In the genomic region with DNA sequence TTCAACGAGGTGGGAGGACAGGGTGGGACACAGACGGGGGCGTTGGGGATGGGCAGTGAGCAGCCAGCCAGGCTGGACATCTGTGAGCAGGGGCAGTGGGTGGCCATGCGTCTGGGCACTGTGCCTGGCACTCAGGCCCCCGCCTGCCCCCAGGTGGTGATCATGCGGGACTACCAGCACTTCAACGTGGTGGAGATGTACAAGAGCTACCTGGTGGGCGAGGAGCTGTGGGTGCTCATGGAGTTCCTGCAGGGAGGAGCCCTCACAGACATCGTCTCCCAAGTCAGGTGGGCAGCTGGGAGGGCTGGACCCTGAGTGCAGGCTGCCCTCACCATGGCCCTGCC, we compare ENCODE assay signal across 15 cellular contexts. TPM values are rescaled to one million over a fixed set of nuclear protein-coding genes. Genes with fewer than 3 reads are reported as not detected.
DNase-seq lines count a peak whose midpoint lies in the region; ATAC-seq and TF ChIP-seq lines count a peak whose summit lies in the region.
"Had no signal": no experiment of that assay in that cellular context is flagged by ENCODE, and none has a peak within 500 bp of the region (broad histone marks: within the 10 kb centered on the region; RNA-seq: fewer than 3 reads in every experiment).

No MANE protein-coding gene starts in this region.

- dilution Hi-C loops in IMR-90 (cut with HindIII; ENCODE audit: low sequenced_read_pairs, unreplicated experiment), result no loop called here

- peak overlapping the region; percentile 42 for H2AK9ac ChIP-seq in IMR-90 (replicated peaks; ENCODE audit: low read depth, low read length, poor library complexity)

- no peak overlapping the region for H3K27ac Mint-ChIP-seq in activated CD8-positive, alpha-beta T cell treated with anti-CD3 and anti-CD28 coated beads, Interleukin-2, amount 10 ng/mL, durations not matched to agents 7 days and 5 days
- no peak overlapping the region for H3K27ac Mint-ChIP-seq in activated CD4-positive, alpha-beta memory T cell treated with anti-CD3 and anti-CD28 coated beads for 36 hours
- H3K27ac Mint-ChIP-seq: activated naive CD8-positive, alpha-beta T cell treated with anti-CD3 and anti-CD28 coated beads for 36 hours had no signal

- H3K14ac ChIP-seq in IMR-90 (replicated peaks; ENCODE audit: low read depth, low read length), result no peak overlapping the region

- ATAC-seq in IMR-90 (ENCODE audit: low read depth), result no peak
- ATAC-seq in activated CD8-positive, alpha-beta T cell treated with anti-CD3 and anti-CD28 coated beads, Interleukin-2, amount 10 ng/mL, durations not matched to agents 7 days and 5 days, result peak; percentile 41
- no peak for ATAC-seq in HG03378 (IDR thresholded peaks at IDR 0.05; ENCODE audit: unreplicated experiment)
- ATAC-seq: left ventricle myocardium superior had no signal

- no peak overlapping the region for H3K9ac ChIP-seq in IMR-90 (ENCODE audit: low read depth, low read length)
- H3K9ac ChIP-seq in mesendoderm (ENCODE audit: low read length), result no peak overlapping the region

- H3K18ac ChIP-seq in IMR-90 (ENCODE audit: low read depth, low read length), result no peak overlapping the region
- H3K18ac ChIP-seq in mesendoderm (ENCODE audit: low read length), result no peak overlapping the region

- H3K23ac ChIP-seq in IMR-90 (ENCODE audit: low read depth, low read length) (no peak overlapping the region), mesendoderm (ENCODE audit: low read length) (no peak overlapping the region)

- no peaks in the 10 kb centered on the region for H3K79me2 ChIP-seq in mesendoderm (ENCODE audit: control insufficient read depth, insufficient read depth, low read length)

- H3K4me3 Mint-ChIP-seq in activated CD8-positive, alpha-beta T cell treated with anti-CD3 and anti-CD28 coated beads, Interleukin-2, amount 10 ng/mL, durations not matched to agents 7 days and 5 days, result no peak overlapping the region
- no peak overlapping the region for H3K4me3 Mint-ChIP-seq in activated CD4-positive, alpha-beta memory T cell treated with anti-CD3 and anti-CD28 coated beads for 36 hours
- H3K4me3 Mint-ChIP-seq: activated naive CD8-positive, alpha-beta T cell treated with anti-CD3 and anti-CD28 coated beads for 36 hours had no signal

- H4K5ac ChIP-seq in IMR-90 (ENCODE audit: low read depth, low read length) (no peak overlapping the region), mesendoderm (ENCODE audit: low read length) (no peak overlapping the region)

- H3K4me1 ChIP-seq in IMR-90 (ENCODE audit: control insufficient read depth, insufficient read depth, low read length), result no peaks in the 10 kb centered on the region
- H3K4me1 ChIP-seq in mesendoderm (ENCODE audit: control insufficient read depth, low read depth, low read length), result no peaks in the 10 kb centered on the region

- intact Hi-C loops in IMR-90 (cut with micrococcal nuclease), result loop anchor here (5.0 kb wide), 1 partner anchor 165 kb away; a partner anchor contains a TSS
- intact Hi-C loops in activated CD4-positive, alpha-beta memory T cell treated with anti-CD3 and anti-CD28 coated beads for 36 hours (cut with micrococcal nuclease), result loop anchor here (10.0 kb wide), 2 partner anchors 168 to 588 kb away; a partner anchor contains a TSS

- H4K91ac ChIP-seq in IMR-90 (ENCODE audit: insufficient read depth, low read depth, low read length), result no peak overlapping the region

- H4K20me1 ChIP-seq in IMR-90 (ENCODE audit: insufficient read depth, low read length), result no peaks in the 10 kb centered on the region

- peaks cover 17% of the 10 kb centered on the region for H3K4me1 Mint-ChIP-seq in activated CD8-positive, alpha-beta T cell treated with anti-CD3 and anti-CD28 coated beads, Interleukin-2, amount 10 ng/mL, durations not matched to agents 7 days and 5 days (ENCODE audit: low read depth)
- H3K4me1 Mint-ChIP-seq in activated CD4-positive, alpha-beta memory T cell treated with anti-CD3 and anti-CD28 coated beads for 36 hours (ENCODE audit: low read depth), result peaks cover 2% of the 10 kb centered on the region
- H3K4me1 Mint-ChIP-seq: activated naive CD8-positive, alpha-beta T cell treated with anti-CD3 and anti-CD28 coated beads for 36 hours had no signal

- H4K8ac ChIP-seq in IMR-90 (ENCODE audit: low read depth in 2 of 2, low read length in 2 of 2) (no peak overlapping the region), mesendoderm (ENCODE audit: low read depth, low read length) (no peak overlapping the region)

- no peak overlapping the region for H2AFZ ChIP-seq in IMR-90 (replicated peaks; ENCODE audit: low read length, poor library complexity)

- in situ Hi-C loops in IMR-90 (cut with MboI; ENCODE audit: low sequenced_read_pairs), result loop anchor here (5.0 kb wide), 2 partner anchors 55 to 225 kb away; no protein-coding TSS in a partner anchor

- H3K4ac ChIP-seq in IMR-90 (ENCODE audit: low read depth, low read length) (no peak overlapping the region), mesendoderm (ENCODE audit: low read depth, low read length) (no peak overlapping the region)

- POLR2A ChIA-PET in IMR-90 (lab: Charles Lee; ENCODE audit: unreplicated experiment), result no interaction called here
- POLR2A ChIA-PET in activated CD8-positive, alpha-beta T cell treated with anti-CD3 and anti-CD28 coated beads, Interleukin-2, amount 10 ng/mL, durations not matched to agents 7 days and 5 days (lab: Charles Lee), result no interaction called here
- POLR2A ChIA-PET in activated CD4-positive, alpha-beta memory T cell treated with anti-CD3 and anti-CD28 coated beads for 36 hours (lab: Charles Lee), result no interaction called here

- no peak overlapping the region for H2BK15ac ChIP-seq in IMR-90 (ENCODE audit: low read depth, low read length)
- no peak overlapping the region for H2BK15ac ChIP-seq in mesendoderm (replicated peaks; ENCODE audit: low read depth)

- H3K4me3 ChIP-seq in IMR-90 (ENCODE audit: insufficient read depth, low read depth, low read length) (no peak overlapping the region), mesendoderm (ENCODE audit: low read length) (no peak overlapping the region)

- H3K36me3 ChIP-seq in IMR-90 (ENCODE audit: control insufficient read depth, insufficient read depth, low read length), result no peaks in the 10 kb centered on the region
- H3K36me3 ChIP-seq in mesendoderm (ENCODE audit: control insufficient read depth, insufficient read depth, low read length), result no peaks in the 10 kb centered on the region

- H3K9me3 ChIP-seq in IMR-90 (ENCODE audit: control insufficient read depth, insufficient read depth, low read length), result no peaks in the 10 kb centered on the region

- no peak overlapping the region for H2BK20ac ChIP-seq in IMR-90 (ENCODE audit: low read depth, low read length)

- no peaks in the 10 kb centered on the region; the same call in 1 of the 2 replicates for H3K9me1 ChIP-seq in IMR-90 (ENCODE audit: insufficient read depth, low read length)

- H2BK120ac ChIP-seq in IMR-90 (ENCODE audit: low read depth, low read length) (no peak overlapping the region), mesendoderm (ENCODE audit: low read depth, low read length) (no peak overlapping the region)

- H3K27me3 Mint-ChIP-seq in activated CD8-positive, alpha-beta T cell treated with anti-CD3 and anti-CD28 coated beads, Interleukin-2, amount 10 ng/mL, durations not matched to agents 7 days and 5 days (ENCODE audit: low read depth), result peaks cover 10% of the 10 kb centered on the region
- peaks cover 9% of the 10 kb centered on the region for H3K27me3 Mint-ChIP-seq in activated CD4-positive, alpha-beta memory T cell treated with anti-CD3 and anti-CD28 coated beads for 36 hours

- H3K27me3 ChIP-seq in IMR-90 (ENCODE audit: control insufficient read depth, insufficient read depth, low read length) (peaks cover 6% of the 10 kb centered on the region; the same call in 1 of the 2 replicates), mesendoderm (ENCODE audit: insufficient read depth, low read length, poor library complexity) (no peaks in the 10 kb centered on the region)

- TF ChIP-seq CTCF in GM10266 (IDR thresholded peaks at IDR 0.05; ENCODE audit: control insufficient read depth, insufficient read depth, low read depth, missing control alignments), result peak; percentile 19
- peak; percentile 27; the same call in 1 of the 2 replicates for TF ChIP-seq CTCF in IMR-90 (conservative IDR thresholded peaks at IDR 0.05; ENCODE audit: low read depth, low read length)

- CTCF ChIA-PET in IMR-90 (lab: Yijun Ruan, JAX), result interaction anchor here (1.2 to 6.0 kb wide), 3 partner anchors 13 to 55 kb away, joined by 3 to 81 read pairs (median 3); no protein-coding TSS in a partner anchor
- CTCF ChIA-PET in activated CD8-positive, alpha-beta T cell treated with anti-CD3 and anti-CD28 coated beads, Interleukin-2, amount 10 ng/mL, durations not matched to agents 7 days and 5 days (lab: Charles Lee), result interaction anchor here (0.6 to 9.8 kb wide), 20 partner anchors 9 to 488 kb away, joined by 3 to 559 read pairs (median 26); a partner anchor contains a TSS
- CTCF ChIA-PET in activated CD4-positive, alpha-beta memory T cell treated with anti-CD3 and anti-CD28 coated beads for 36 hours (lab: Charles Lee), result interaction anchor here (0.6 to 9.9 kb wide), 17 partner anchors 10 to 241 kb away, joined by 3 to 500 read pairs (median 22); a partner anchor contains a TSS

- 65% methylated on average over 4 of the region's 9 CpGs; no CpG with 5 or more reads in 1 of the 2 experiments for WGBS in IMR-90 (ENCODE audit: extremely low coverage in 2 of 2, insufficient read length in 1 of 2), 2 experiments
- no CpG with 5 or more reads among the region's 9 CpGs for WGBS in mesendoderm (ENCODE audit: extremely low coverage, insufficient coverage, low lambda C conversion rate)

- TF ChIP-seq RAD21 in IMR-90 (IDR thresholded peaks at IDR 0.05; ENCODE audit: low read length), result peak; percentile 12; the same call in 1 of the 2 replicates

- H2AK5ac ChIP-seq in IMR-90 (ENCODE audit: low read depth, low read length) (peak overlapping the region; percentile 60), mesendoderm (ENCODE audit: low read length) (no peak overlapping the region)

- no TSS peak for BruUV-seq in IMR-90 (replicated peaks; lab: Mats Ljungman, UMichigan)

- H2BK5ac ChIP-seq in IMR-90 (ENCODE audit: low read depth, low read length, poor library complexity, severe bottlenecking) (no peak overlapping the region), mesendoderm (ENCODE audit: low read length) (no peak overlapping the region)

- no peaks in the 10 kb centered on the region for H3K36me3 Mint-ChIP-seq in activated CD8-positive, alpha-beta T cell treated with anti-CD3 and anti-CD28 coated beads, Interleukin-2, amount 10 ng/mL, durations not matched to agents 7 days and 5 days (ENCODE audit: low read depth)
- H3K36me3 Mint-ChIP-seq in activated CD4-positive, alpha-beta memory T cell treated with anti-CD3 and anti-CD28 coated beads for 36 hours, result no peaks in the 10 kb centered on the region
- H3K36me3 Mint-ChIP-seq: activated naive CD8-positive, alpha-beta T cell treated with anti-CD3 and anti-CD28 coated beads for 36 hours had no signal

- H3K56ac ChIP-seq in IMR-90 (ENCODE audit: extremely low read depth, insufficient read depth, low read length), result no peak overlapping the region
- H3K56ac ChIP-seq in mesendoderm (ENCODE audit: low read length), result peak overlapping the region; percentile 49

- TF ChIP-seq POLR2A in IMR-90 (IDR thresholded peaks at IDR 0.05; ENCODE audit: low read depth, low read length), result no peak

- no peaks in the 10 kb centered on the region for H3K9me3 Mint-ChIP-seq in activated CD8-positive, alpha-beta T cell treated with anti-CD3 and anti-CD28 coated beads, Interleukin-2, amount 10 ng/mL, durations not matched to agents 7 days and 5 days (ENCODE audit: insufficient read depth)
- no peaks in the 10 kb centered on the region for H3K9me3 Mint-ChIP-seq in activated CD4-positive, alpha-beta memory T cell treated with anti-CD3 and anti-CD28 coated beads for 36 hours
- H3K9me3 Mint-ChIP-seq: activated naive CD8-positive, alpha-beta T cell treated with anti-CD3 and anti-CD28 coated beads for 36 hours had no signal

- no peak overlapping the region for H3K27ac ChIP-seq in IMR-90 (ENCODE audit: insufficient read depth, low read length)
- H3K27ac ChIP-seq in mesendoderm (ENCODE audit: low read depth, low read length), result no peak overlapping the region

- H3K4me2 ChIP-seq in IMR-90 (ENCODE audit: low read depth, low read length), result no peak overlapping the region
- H3K4me2 ChIP-seq in mesendoderm (ENCODE audit: low read length), result no peak overlapping the region

- DNase-seq in GM10266 (ENCODE audit: extremely low spot score) (no peak), IMR-90 (no peak), mesendoderm (no peak), NCI-H146 treated with DMSO at 0.1 percent for 48 hours (lab: John Stamatoyannopoulos, UW; ENCODE audit: unreplicated experiment) (no peak)
- DNase-seq in activated CD8-positive, alpha-beta T cell treated with anti-CD3 and anti-CD28 coated beads, Interleukin-2, amount 10 ng/mL, durations not matched to agents 7 days and 5 days, result peak; percentile 37
- DNase-seq in activated CD4-positive, alpha-beta memory T cell treated with anti-CD3 and anti-CD28 coated beads for 36 hours, result no peak
- DNase-seq: activated CD8-positive, alpha-beta memory T cell treated with anti-CD3 and anti-CD28 coated beads, Interleukin-2, amount 50 U/mL, for 4 hours; activated naive CD8-positive, alpha-beta T cell treated with anti-CD3 and anti-CD28 coated beads for 36 hours; KG1; left ventricle myocardium superior; NCI-H2227 treated with DMSO at 0.1 percent for 48 hours; T1000 had no signal

- H3K79me1 ChIP-seq in IMR-90 (ENCODE audit: low read depth in 1 of 2, low read length in 2 of 2) (no peaks in the 10 kb centered on the region), mesendoderm (ENCODE audit: low read length) (no peaks in the 10 kb centered on the region)

RNA-seq across cellular contexts. Expression of a gene that starts 10.2 kb away (rescaled TPM):
- under 0.01 TPM in 1 of 2 replicates, not detected in the other for total RNA-seq in IMR-90 (2012; rRNA removed)
- polyA plus RNA-seq in IMR-90 (2012; rRNA removed), result not detected in 2 replicates
- not detected in 2 replicates for polyA plus RNA-seq in IMR-90 (2012; cell fraction: cytosol; rRNA removed)
- 0.05 TPM in 1 of 2 replicates, not detected in the other for polyA plus RNA-seq in IMR-90 (2012; cell fraction: nucleus; rRNA removed; ENCODE audit: low replicate concordance)
- under 1 TPM in 1 of 2 experiments, not detected in 1; 0.37 TPM for total RNA-seq in activated CD8-positive, alpha-beta T cell treated with anti-CD3 and anti-CD28 coated beads, Interleukin-2, amount 10 ng/mL, durations not matched to agents 7 days and 5 days
- polyA plus RNA-seq in mesendoderm (2013, experiment 1 of 2), result 0.04 TPM
- 0.06 TPM for polyA plus RNA-seq in mesendoderm (2013, experiment 2 of 2)
- total RNA-seq in activated CD4-positive, alpha-beta memory T cell treated with anti-CD3 and anti-CD28 coated beads for 36 hours, result not detected
- total RNA-seq: activated naive CD8-positive, alpha-beta T cell treated with anti-CD3 and anti-CD28 coated beads for 36 hours; skeletal muscle tissue had no signal
- polyA plus RNA-seq: thymus had no signal

RNA-seq across cellular contexts. Expression of a gene that starts 33.8 kb away (rescaled TPM):
- total RNA-seq in IMR-90 (2012; rRNA removed), result not detected in 2 replicates
- polyA plus RNA-seq in IMR-90 (2012; rRNA removed), result 0.21 TPM in 1 of 2 replicates, not detected in the other
- polyA plus RNA-seq in IMR-90 (2012; cell fraction: cytosol; rRNA removed), result 0.07 TPM in 1 of 2 replicates, not detected in the other
- polyA plus RNA-seq in IMR-90 (2012; cell fraction: nucleus; rRNA removed; ENCODE audit: low replicate concordance), result 0.13 and 0.14 TPM in 2 replicates
- 1 to 10 TPM; 1.2 to 1.4 TPM for total RNA-seq in activated CD8-positive, alpha-beta T cell treated with anti-CD3 and anti-CD28 coated beads, Interleukin-2, amount 10 ng/mL, durations not matched to agents 7 days and 5 days
- 5.8 TPM for polyA plus RNA-seq in mesendoderm (2013, experiment 1 of 2)
- polyA plus RNA-seq in mesendoderm (2013, experiment 2 of 2), result 6.7 TPM
- total RNA-seq in activated CD4-positive, alpha-beta memory T cell treated with anti-CD3 and anti-CD28 coated beads for 36 hours, result under 1 TPM; 0.69 to 0.73 TPM

RNA-seq across cellular contexts. Expression of a gene that starts 35.0 kb away (rescaled TPM):
- 0.18 and 0.28 TPM in 2 replicates for total RNA-seq in IMR-90 (2012; rRNA removed)
- polyA plus RNA-seq in IMR-90 (2012; rRNA removed), result 0.87 and 1.4 TPM in 2 replicates
- polyA plus RNA-seq in IMR-90 (2012; cell fraction: cytosol; rRNA removed), result 0.45 and 0.78 TPM in 2 replicates
- 2.8 and 3.8 TPM in 2 replicates for polyA plus RNA-seq in IMR-90 (2012; cell fraction: nucleus; rRNA removed; ENCODE audit: low replicate concordance)
- total RNA-seq in activated CD8-positive, alpha-beta T cell treated with anti-CD3 and anti-CD28 coated beads, Interleukin-2, amount 10 ng/mL, durations not matched to agents 7 days and 5 days, result 100 to 1,000 TPM; 133 to 160 TPM
- 7.6 TPM for polyA plus RNA-seq in mesendoderm (2013, experiment 1 of 2)
- 7.0 TPM for polyA plus RNA-seq in mesendoderm (2013, experiment 2 of 2)
- total RNA-seq in activated CD4-positive, alpha-beta memory T cell treated with anti-CD3 and anti-CD28 coated beads for 36 hours, result 10 to 100 TPM; 65.3 to 70.7 TPM

RNA-seq across cellular contexts. Expression of a gene that starts 50.8 kb away (rescaled TPM):
- 10.4 and 13.1 TPM in 2 replicates for total RNA-seq in IMR-90 (2012; rRNA removed)
- polyA plus RNA-seq in IMR-90 (2012; rRNA removed), result 11.7 and 14.0 TPM in 2 replicates
- polyA plus RNA-seq in IMR-90 (2012; cell fraction: cytosol; rRNA removed), result 4.2 and 6.0 TPM in 2 replicates
- polyA plus RNA-seq in IMR-90 (2012; cell fraction: nucleus; rRNA removed; ENCODE audit: low replicate concordance), result 6.6 and 18.3 TPM in 2 replicates
- total RNA-seq in activated CD8-positive, alpha-beta T cell treated with anti-CD3 and anti-CD28 coated beads, Interleukin-2, amount 10 ng/mL, durations not matched to agents 7 days and 5 days, result 1 to 10 TPM; 8.7 to 9.4 TPM
- polyA plus RNA-seq in mesendoderm (2013, experiment 1 of 2), result 17.9 TPM
- 17.4 TPM for polyA plus RNA-seq in mesendoderm (2013, experiment 2 of 2)
- 1 to 10 TPM; 6.7 to 7.4 TPM for total RNA-seq in activated CD4-positive, alpha-beta memory T cell treated with anti-CD3 and anti-CD28 coated beads for 36 hours

Comparison
In these comparisons a context has a peak if more than half of its experiments do, and no peak if none do; other contexts are left out.
1. RNA of a gene that starts 35.0 kb away (total RNA-seq): 133 to 160 TPM in activated CD8-positive, alpha-beta T cell treated with anti-CD3 and anti-CD28 coated beads, Interleukin-2, amount 10 ng/mL, durations not matched to agents 7 days and 5 days and 65.3 to 70.7 TPM in activated CD4-positive, alpha-beta memory T cell treated with anti-CD3 and anti-CD28 coated beads for 36 hours; 0.18 to 0.28 TPM in IMR-90; every median in the first group is over 10 times any median in the second.